In the genomic region with DNA sequence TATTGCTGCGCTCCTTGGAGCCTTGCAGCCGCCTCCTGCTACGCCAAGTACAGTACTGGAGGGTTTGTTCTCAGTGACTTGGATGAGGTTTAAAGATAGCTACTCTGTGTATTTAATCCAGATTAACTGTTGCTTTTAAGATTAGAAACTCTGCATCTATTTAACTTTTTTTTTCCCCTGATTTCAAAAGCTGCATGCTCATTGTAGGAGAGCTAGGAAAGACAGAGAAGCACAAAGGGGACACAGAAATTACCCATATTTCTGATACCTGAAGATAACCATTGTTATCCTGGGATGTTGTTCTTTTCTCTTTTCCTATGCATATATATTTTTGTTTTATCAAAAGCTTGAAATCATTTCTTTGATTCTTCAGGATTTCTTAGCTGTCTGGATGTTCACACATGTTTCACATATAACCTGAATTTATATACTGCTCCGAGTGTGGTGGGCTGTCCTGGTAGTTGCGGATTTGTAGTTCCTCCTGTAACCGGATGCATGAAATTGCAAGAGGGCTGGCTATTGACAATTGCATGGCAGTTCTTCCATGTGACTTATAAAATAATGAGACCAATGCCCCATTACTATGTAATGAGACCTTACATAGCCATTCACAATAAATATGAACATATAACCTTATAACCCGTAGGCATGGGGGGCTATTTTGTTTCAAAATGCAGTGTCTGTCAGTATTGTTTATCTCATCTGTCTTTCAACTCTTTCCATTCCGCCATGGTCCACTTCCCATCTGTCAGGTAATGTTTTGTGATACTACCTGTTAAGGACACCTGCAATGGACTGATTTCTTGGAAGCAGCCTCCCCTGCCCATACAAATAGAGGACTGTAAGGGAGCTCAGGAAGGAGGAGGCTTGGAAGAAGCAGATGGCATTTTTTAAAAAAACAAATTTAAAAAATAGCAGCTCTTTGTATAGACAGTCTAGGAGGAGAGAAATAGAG, we compare ENCODE assay signal across 8 cellular contexts.
DNase-seq lines count a peak whose midpoint lies in the region; ATAC-seq lines count a peak whose summit lies in the region.

No MANE protein-coding gene starts in this region.

- ATAC-seq in stimulated activated naive CD8-positive, alpha-beta T cell treated with anti-CD3 and anti-CD28 coated beads, Interleukin-15, amount 100 ng/mL, for 72 hours: no peak
- ATAC-seq in HG02588 (IDR thresholded peaks at IDR 0.05; ENCODE audit: unreplicated experiment) (no peak), HG03280 (IDR thresholded peaks at IDR 0.05; ENCODE audit: unreplicated experiment) (no peak)

- no peaks in the 10 kb centered on the region for H3K9me3 Mint-ChIP-seq in stimulated activated naive CD8-positive, alpha-beta T cell treated with anti-CD3 and anti-CD28 coated beads, Interleukin-15, amount 100 ng/mL, for 72 hours

- peaks cover 23% of the 10 kb centered on the region for H3K4me1 Mint-ChIP-seq in stimulated activated naive CD8-positive, alpha-beta T cell treated with anti-CD3 and anti-CD28 coated beads, Interleukin-15, amount 100 ng/mL, for 72 hours

- no peak overlapping the region for H3K27ac Mint-ChIP-seq in stimulated activated naive CD8-positive, alpha-beta T cell treated with anti-CD3 and anti-CD28 coated beads, Interleukin-15, amount 100 ng/mL, for 72 hours

- no peaks in the 10 kb centered on the region for H3K27me3 Mint-ChIP-seq in stimulated activated naive CD8-positive, alpha-beta T cell treated with anti-CD3 and anti-CD28 coated beads, Interleukin-15, amount 100 ng/mL, for 72 hours

- DNase-seq in COR-L47 (lab: John Stamatoyannopoulos, UW) (peak; percentile 12), Kasumi-1 (lab: John Stamatoyannopoulos, UW) (peak; percentile 39 to 46), amniotic epithelial cell (ENCODE audit: low read depth) (peak; percentile 47), inferior parietal cortex (ENCODE audit: extremely low spot score) (peak; percentile 44), LoVo (ENCODE audit: low spot score) (no peak)
- no peak for DNase-seq in stimulated activated naive CD8-positive, alpha-beta T cell treated with anti-CD3 and anti-CD28 coated beads, Interleukin-15, amount 100 ng/mL, for 72 hours

- peak overlapping the region; percentile 84 to 88 for H3K4me3 Mint-ChIP-seq in stimulated activated naive CD8-positive, alpha-beta T cell treated with anti-CD3 and anti-CD28 coated beads, Interleukin-15, amount 100 ng/mL, for 72 hours

Comparison
In these comparisons a context has a peak if more than half of its experiments do, and no peak if none do; other contexts are left out.
1. DNase-seq: peak in COR-L47 (single experiment), Kasumi-1 (2 of 2), amniotic epithelial cell (single experiment) and inferior parietal cortex (single experiment); none in stimulated activated naive CD8-positive, alpha-beta T cell treated with anti-CD3 and anti-CD28 coated beads, Interleukin-15, amount 100 ng/mL, for 72 hours (0 of 2) and LoVo (single experiment).